Comparison of ENCODE assay signal across 1 cellular context in the genomic region with DNA sequence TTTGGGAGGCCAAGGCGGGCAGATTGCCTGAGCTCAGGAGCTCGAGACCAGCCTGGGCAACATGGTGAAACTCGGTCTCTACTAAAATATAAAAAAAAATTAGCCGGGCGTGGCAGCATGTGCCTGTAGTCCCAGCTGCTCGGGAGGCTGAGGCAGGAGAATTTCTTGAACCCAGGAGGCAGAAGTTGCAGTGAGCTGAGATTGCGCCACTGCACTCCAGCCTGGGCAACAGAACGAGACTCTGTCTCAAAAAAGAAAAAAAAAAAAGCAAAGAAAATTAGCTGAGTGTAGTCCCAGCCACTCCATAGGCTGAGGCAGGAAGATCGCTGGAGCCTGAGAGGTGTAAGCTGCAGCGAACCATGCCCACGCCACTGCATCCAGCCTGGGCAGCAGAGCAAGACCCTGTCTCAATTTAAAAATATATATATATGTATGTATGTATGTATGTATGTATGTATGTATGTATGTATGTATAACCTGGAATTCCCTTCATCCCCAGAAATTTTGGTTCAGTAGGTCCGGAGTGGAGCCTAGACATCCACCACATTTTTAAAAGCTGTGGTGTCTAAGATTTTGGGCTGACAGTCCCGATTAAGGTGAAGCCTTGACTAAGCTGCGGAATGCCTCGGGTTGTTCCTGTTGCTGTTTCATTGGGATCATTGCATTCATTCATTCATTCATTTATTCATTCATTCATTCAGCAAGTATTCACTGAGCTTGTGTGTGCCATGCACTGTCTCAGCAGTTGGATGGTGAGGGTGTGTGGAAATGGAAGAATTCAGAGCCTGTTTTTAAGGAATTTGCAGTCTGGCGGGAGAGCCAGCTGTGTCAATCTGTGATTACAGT.
TF ChIP-seq lines count a peak whose summit lies in the region.

No MANE protein-coding gene starts in this region.

TF ChIP-seq in WTC11, 78 proteins besides CTCF, POLR2A, EP300 and RAD21 (continued from another document):
- TF ChIP-seq, protein P1, sequence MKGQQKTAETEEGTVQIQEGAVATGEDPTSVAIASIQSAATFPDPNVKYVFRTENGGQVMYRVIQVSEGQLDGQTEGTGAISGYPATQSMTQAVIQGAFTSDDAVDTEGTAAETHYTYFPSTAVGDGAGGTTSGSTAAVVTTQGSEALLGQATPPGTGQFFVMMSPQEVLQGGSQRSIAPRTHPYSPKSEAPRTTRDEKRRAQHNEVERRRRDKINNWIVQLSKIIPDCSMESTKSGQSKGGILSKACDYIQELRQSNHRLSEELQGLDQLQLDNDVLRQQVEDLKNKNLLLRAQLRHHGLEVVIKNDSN (CRISPR knock-in tag; IDR thresholded peaks at IDR 0.05): no peak
- TF ChIP-seq IRF2 (CRISPR knock-in tag; IDR thresholded peaks at IDR 0.05; ENCODE audit: borderline replicate concordance, low read depth) (no peak), ZNF416 (CRISPR knock-in tag; IDR thresholded peaks at IDR 0.05) (no peak), TEAD1 (CRISPR knock-in tag; IDR thresholded peaks at IDR 0.05) (no peak), ZNF396 (CRISPR knock-in tag; IDR thresholded peaks at IDR 0.05; ENCODE audit: borderline replicate concordance) (no peak), JAZF1 (CRISPR knock-in tag; IDR thresholded peaks at IDR 0.05) (no peak), CREM (CRISPR knock-in tag; IDR thresholded peaks at IDR 0.05) (no peak), SP1 (CRISPR knock-in tag; conservative IDR thresholded peaks at IDR 0.05) (no peak), ZNF423 (CRISPR knock-in tag; IDR thresholded peaks at IDR 0.05) (no peak), EMX1 (CRISPR knock-in tag; IDR thresholded peaks at IDR 0.05) (no peak), NFATC4 (CRISPR knock-in tag; IDR thresholded peaks at IDR 0.05) (no peak), ZNF317 (CRISPR knock-in tag; IDR thresholded peaks at IDR 0.05; ENCODE audit: borderline replicate concordance, low read depth) (no peak)
- TF ChIP-seq, protein P2, sequence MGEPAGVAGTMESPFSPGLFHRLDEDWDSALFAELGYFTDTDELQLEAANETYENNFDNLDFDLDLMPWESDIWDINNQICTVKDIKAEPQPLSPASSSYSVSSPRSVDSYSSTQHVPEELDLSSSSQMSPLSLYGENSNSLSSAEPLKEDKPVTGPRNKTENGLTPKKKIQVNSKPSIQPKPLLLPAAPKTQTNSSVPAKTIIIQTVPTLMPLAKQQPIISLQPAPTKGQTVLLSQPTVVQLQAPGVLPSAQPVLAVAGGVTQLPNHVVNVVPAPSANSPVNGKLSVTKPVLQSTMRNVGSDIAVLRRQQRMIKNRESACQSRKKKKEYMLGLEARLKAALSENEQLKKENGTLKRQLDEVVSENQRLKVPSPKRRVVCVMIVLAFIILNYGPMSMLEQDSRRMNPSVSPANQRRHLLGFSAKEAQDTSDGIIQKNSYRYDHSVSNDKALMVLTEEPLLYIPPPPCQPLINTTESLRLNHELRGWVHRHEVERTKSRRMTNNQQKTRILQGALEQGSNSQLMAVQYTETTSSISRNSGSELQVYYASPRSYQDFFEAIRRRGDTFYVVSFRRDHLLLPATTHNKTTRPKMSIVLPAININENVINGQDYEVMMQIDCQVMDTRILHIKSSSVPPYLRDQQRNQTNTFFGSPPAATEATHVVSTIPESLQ (CRISPR knock-in tag; IDR thresholded peaks at IDR 0.05): no peak
- TF ChIP-seq, protein P3, sequence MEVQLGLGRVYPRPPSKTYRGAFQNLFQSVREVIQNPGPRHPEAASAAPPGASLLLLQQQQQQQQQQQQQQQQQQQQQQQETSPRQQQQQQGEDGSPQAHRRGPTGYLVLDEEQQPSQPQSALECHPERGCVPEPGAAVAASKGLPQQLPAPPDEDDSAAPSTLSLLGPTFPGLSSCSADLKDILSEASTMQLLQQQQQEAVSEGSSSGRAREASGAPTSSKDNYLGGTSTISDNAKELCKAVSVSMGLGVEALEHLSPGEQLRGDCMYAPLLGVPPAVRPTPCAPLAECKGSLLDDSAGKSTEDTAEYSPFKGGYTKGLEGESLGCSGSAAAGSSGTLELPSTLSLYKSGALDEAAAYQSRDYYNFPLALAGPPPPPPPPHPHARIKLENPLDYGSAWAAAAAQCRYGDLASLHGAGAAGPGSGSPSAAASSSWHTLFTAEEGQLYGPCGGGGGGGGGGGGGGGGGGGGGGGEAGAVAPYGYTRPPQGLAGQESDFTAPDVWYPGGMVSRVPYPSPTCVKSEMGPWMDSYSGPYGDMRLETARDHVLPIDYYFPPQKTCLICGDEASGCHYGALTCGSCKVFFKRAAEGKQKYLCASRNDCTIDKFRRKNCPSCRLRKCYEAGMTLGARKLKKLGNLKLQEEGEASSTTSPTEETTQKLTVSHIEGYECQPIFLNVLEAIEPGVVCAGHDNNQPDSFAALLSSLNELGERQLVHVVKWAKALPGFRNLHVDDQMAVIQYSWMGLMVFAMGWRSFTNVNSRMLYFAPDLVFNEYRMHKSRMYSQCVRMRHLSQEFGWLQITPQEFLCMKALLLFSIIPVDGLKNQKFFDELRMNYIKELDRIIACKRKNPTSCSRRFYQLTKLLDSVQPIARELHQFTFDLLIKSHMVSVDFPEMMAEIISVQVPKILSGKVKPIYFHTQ (CRISPR knock-in tag; IDR thresholded peaks at IDR 0.05): no peak
- TF ChIP-seq, protein P4, sequence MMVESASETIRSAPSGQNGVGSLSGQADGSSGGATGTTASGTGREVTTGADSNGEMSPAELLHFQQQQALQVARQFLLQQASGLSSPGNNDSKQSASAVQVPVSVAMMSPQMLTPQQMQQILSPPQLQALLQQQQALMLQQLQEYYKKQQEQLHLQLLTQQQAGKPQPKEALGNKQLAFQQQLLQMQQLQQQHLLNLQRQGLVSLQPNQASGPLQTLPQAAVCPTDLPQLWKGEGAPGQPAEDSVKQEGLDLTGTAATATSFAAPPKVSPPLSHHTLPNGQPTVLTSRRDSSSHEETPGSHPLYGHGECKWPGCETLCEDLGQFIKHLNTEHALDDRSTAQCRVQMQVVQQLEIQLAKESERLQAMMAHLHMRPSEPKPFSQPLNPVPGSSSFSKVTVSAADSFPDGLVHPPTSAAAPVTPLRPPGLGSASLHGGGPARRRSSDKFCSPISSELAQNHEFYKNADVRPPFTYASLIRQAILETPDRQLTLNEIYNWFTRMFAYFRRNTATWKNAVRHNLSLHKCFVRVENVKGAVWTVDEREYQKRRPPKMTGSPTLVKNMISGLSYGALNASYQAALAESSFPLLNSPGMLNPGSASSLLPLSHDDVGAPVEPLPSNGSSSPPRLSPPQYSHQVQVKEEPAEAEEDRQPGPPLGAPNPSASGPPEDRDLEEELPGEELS (CRISPR knock-in tag; IDR thresholded peaks at IDR 0.05): no peak
- TF ChIP-seq, protein P5, sequence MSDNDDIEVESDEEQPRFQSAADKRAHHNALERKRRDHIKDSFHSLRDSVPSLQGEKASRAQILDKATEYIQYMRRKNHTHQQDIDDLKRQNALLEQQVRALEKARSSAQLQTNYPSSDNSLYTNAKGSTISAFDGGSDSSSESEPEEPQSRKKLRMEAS (CRISPR knock-in tag; IDR thresholded peaks at IDR 0.05): no peak
